ENCODE assay signal across 8 cellular contexts in the genomic region with DNA sequence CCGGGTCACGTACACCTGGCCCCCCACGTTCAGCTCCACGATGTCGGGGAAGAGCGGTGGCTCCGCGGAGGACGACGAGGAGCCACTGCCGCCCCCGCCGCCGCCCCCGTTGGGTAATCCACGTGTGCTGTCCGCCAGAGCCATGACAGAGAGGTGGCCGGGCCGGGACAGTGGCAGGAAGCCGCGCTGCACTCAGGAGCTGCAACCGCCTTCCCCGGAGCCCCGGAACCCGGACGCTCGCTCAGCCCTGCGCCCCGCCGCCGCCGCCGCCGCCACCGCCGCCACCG. TPM values are rescaled to one million over a fixed set of nuclear protein-coding genes. Genes with fewer than 3 reads are reported as not detected.
DNase-seq lines count a peak whose midpoint lies in the region; ATAC-seq and TF ChIP-seq lines count a peak whose summit lies in the region.

No MANE protein-coding gene starts in this region.

- DNase-seq in heart right ventricle (no peak), Right ventricle myocardium inferior (ENCODE audit: missing footprints) (no peak), stomach (no peak), AG08395 (ENCODE audit: low spot score) (no peak), NCI-H748 treated with DMSO at 0.1 percent for 48 hours (lab: John Stamatoyannopoulos, UW) (no peak)
- DNase-seq in activated CD8-positive, alpha-beta T cell treated with anti-CD3 and anti-CD28 coated beads for 36 hours = peak; percentile 49

- H3K4me1 ChIP-seq in heart right ventricle (peaks cover 0 to 49% (median 18%) of the 10 kb centered on the region in 9 donors), iPS-18a (ENCODE audit: control insufficient read depth, low read depth, low read length) (peaks cover 6% of the 10 kb centered on the region), stomach (peaks cover 12 to 51% (median 35%) of the 10 kb centered on the region in 4 donors)

- H3K27ac ChIP-seq in heart right ventricle (peak overlapping the region; percentile 88 to 97 (median 94)), iPS-18a (ENCODE audit: low read length) (no peak overlapping the region), stomach (peak overlapping the region; percentile 83 to 91 (median 87))

- no peak for TF ChIP-seq POLR2A in stomach (IDR thresholded peaks at IDR 0.05)

- POLR2A ChIA-PET in activated CD8-positive, alpha-beta T cell treated with anti-CD3 and anti-CD28 coated beads for 36 hours (lab: Charles Lee) = interaction anchor here (0.7 to 1.8 kb wide), 15 partner anchors 9 to 180 kb away, joined by 3 to 7 read pairs (median 3); no protein-coding TSS in a partner anchor

- CTCF ChIA-PET in activated CD8-positive, alpha-beta T cell treated with anti-CD3 and anti-CD28 coated beads for 36 hours (lab: Charles Lee) = interaction anchor here (0.7 to 3.8 kb wide), 15 partner anchors 9 to 217 kb away, joined by 3 to 28 read pairs (median 5); no protein-coding TSS in a partner anchor

- H3K9me3 ChIP-seq in heart right ventricle (no peaks in the 10 kb centered on the region), iPS-18a (ENCODE audit: control insufficient read depth, low read depth, low read length) (no peaks in the 10 kb centered on the region), stomach (no peaks in the 10 kb centered on the region)

- intact Hi-C loops in heart right ventricle (cut with DNase I) (loop anchor here in 7 of 10 donors (5.0 to 10.0 kb wide), 5 partner anchors 61 to 411 kb away; no protein-coding TSS in a partner anchor), Right ventricle myocardium inferior (cut with DNase I) (loop anchor here (5.0 to 10.0 kb wide), 3 partner anchors 121 to 1014 kb away; no protein-coding TSS in a partner anchor), stomach (cut with DNase I; ENCODE audit: low total_unique reads) (no loop called here)
- intact Hi-C loops in activated CD8-positive, alpha-beta T cell treated with anti-CD3 and anti-CD28 coated beads for 36 hours (cut with micrococcal nuclease) = loop anchor here (5.0 kb wide), 1 partner anchor 101 kb away; no protein-coding TSS in a partner anchor

- no peak for TF ChIP-seq CTCF in heart right ventricle (IDR thresholded peaks at IDR 0.05)
- TF ChIP-seq CTCF in activated CD8-positive, alpha-beta T cell treated with anti-CD3 and anti-CD28 coated beads for 36 hours (IDR thresholded peaks at IDR 0.05) = no peak
- no peak for TF ChIP-seq CTCF in stomach (IDR thresholded peaks at IDR 0.05)

- ATAC-seq in heart right ventricle (no peak), Right ventricle myocardium inferior (no peak), GM19035 (IDR thresholded peaks at IDR 0.05; ENCODE audit: unreplicated experiment) (no peak)
- no peak for ATAC-seq in activated CD8-positive, alpha-beta T cell treated with anti-CD3 and anti-CD28 coated beads for 36 hours

- WGBS in heart right ventricle, 2 donors = 0 to 1% methylated on average over 28 to 37 of the region's 37 CpGs
- whole genome bisulfite sequencing in stomach, 5 donors = 0 to 2% (median 0%) methylated on average over 1 to 37 of the region's 37 CpGs; no CpG with 5 or more reads in 1 of the 5 donors

- H3K9me3 Mint-ChIP-seq in activated CD8-positive, alpha-beta T cell treated with anti-CD3 and anti-CD28 coated beads for 36 hours = no peaks in the 10 kb centered on the region

- H3K9ac ChIP-seq in iPS-18a (ENCODE audit: low read length) = no peak overlapping the region

- H3K36me3 Mint-ChIP-seq in activated CD8-positive, alpha-beta T cell treated with anti-CD3 and anti-CD28 coated beads for 36 hours (ENCODE audit: low read depth) = peaks cover 9% of the 10 kb centered on the region

- peaks cover 0 to under 1% (median 0%) of the 10 kb centered on the region in 7 donors for H3K27me3 ChIP-seq in heart right ventricle
- H3K27me3 ChIP-seq in iPS-18a (ENCODE audit: control insufficient read depth, insufficient read depth, low read length) = peaks cover 52% of the 10 kb centered on the region
- H3K27me3 ChIP-seq in stomach = no peaks in the 10 kb centered on the region

- peaks cover 19% of the 10 kb centered on the region for H3K4me1 Mint-ChIP-seq in activated CD8-positive, alpha-beta T cell treated with anti-CD3 and anti-CD28 coated beads for 36 hours (ENCODE audit: low read depth)

- peak overlapping the region; percentile 40 for H3K27ac Mint-ChIP-seq in activated CD8-positive, alpha-beta T cell treated with anti-CD3 and anti-CD28 coated beads for 36 hours

- TF ChIP-seq EP300 in stomach (IDR thresholded peaks at IDR 0.05) = no peak

- H3K4me3 Mint-ChIP-seq in activated CD8-positive, alpha-beta T cell treated with anti-CD3 and anti-CD28 coated beads for 36 hours = peak overlapping the region; percentile 72

- H3K27me3 Mint-ChIP-seq in activated CD8-positive, alpha-beta T cell treated with anti-CD3 and anti-CD28 coated beads for 36 hours = peaks cover 19% of the 10 kb centered on the region

- peak overlapping the region; percentile 61 to 90 (median 84) for H3K4me3 ChIP-seq in heart right ventricle
- H3K4me3 ChIP-seq in iPS-18a (ENCODE audit: low read length) = peak overlapping the region; percentile 58
- peak overlapping the region; percentile 57 to 82 (median 65) for H3K4me3 ChIP-seq in stomach

- H3K36me3 ChIP-seq in heart right ventricle (no peaks in the 10 kb centered on the region), iPS-18a (ENCODE audit: control insufficient read depth, low read depth, low read length) (no peaks in the 10 kb centered on the region), stomach (no peaks in the 10 kb centered on the region)

RNA-seq across cellular contexts. Expression of gene KCTD12, which starts 0.3 kb away (rescaled TPM):
- total RNA-seq in heart right ventricle (10 to 100 TPM; 21.0 to 56.5 (median 32.5) TPM), Right ventricle myocardium inferior (42.8 TPM), stomach (100 to 1,000 TPM in 1 of 5 donors, 10 to 100 TPM in 4; 13.3 to 115 (median 63.6) TPM)
- polyA plus RNA-seq in heart right ventricle (10 to 100 TPM; 12.4 to 15.5 TPM), stomach (10 to 100 TPM in 2 of 3 donors, 1 to 10 TPM in 1; 9.5 to 18.6 (median 18.6) TPM)
- 10 to 100 TPM; 14.3 to 14.8 TPM for total RNA-seq in activated CD8-positive, alpha-beta T cell treated with anti-CD3 and anti-CD28 coated beads for 36 hours
